In genomic region chr2:216688731-216689360, GRCh38 we compare ENCODE assay signal across 15 cellular contexts. TPM values are rescaled to one million over a fixed set of nuclear protein-coding genes. Genes with fewer than 3 reads are reported as not detected.
DNase-seq lines count a peak whose midpoint lies in the region; ATAC-seq and TF ChIP-seq lines count a peak whose summit lies in the region.
"Had no signal": no experiment of that assay in that cellular context is flagged by ENCODE, and none has a peak within 500 bp of the region (broad histone marks: within the 10 kb centered on the region; RNA-seq: fewer than 3 reads in every experiment).

No MANE protein-coding gene starts in this region.

- H3K4me3 ChIP-seq in endocrine pancreas (ENCODE audit: control insufficient read depth, insufficient read depth, low read length): no peak overlapping the region
- H3K4me3 ChIP-seq in mesendoderm (ENCODE audit: low read length): no peak overlapping the region
- H3K4me3 ChIP-seq in tibial nerve: peak overlapping the region in 1 of 4 donors; percentile 69
- H3K4me3 ChIP-seq: K562, right lobe of liver had no signal

- no peak overlapping the region for H3K4ac ChIP-seq in mesendoderm (ENCODE audit: low read depth, low read length)

- no peaks in the 10 kb centered on the region for H3K79me2 ChIP-seq in mesendoderm (ENCODE audit: control insufficient read depth, insufficient read depth, low read length)

- TF ChIP-seq POLR2A in tibial nerve (IDR thresholded peaks at IDR 0.05): no peak

- no peak overlapping the region for H3K27ac Mint-ChIP-seq in activated T-helper 1 cell treated with anti-CD3 and anti-CD28 coated beads, Interleukin-12 subunit alpha, Interleukin-12 subunit beta, Interleukin-2, Interleukin-4 antibody, amounts not matched to agents 30 ng/mL and 10 ng/mL and 1 ng/mL, durations not matched to agents 14 hours and 24 hours and 36 hours
- H3K27ac Mint-ChIP-seq: activated T-helper 17 cell treated with anti-CD3 and anti-CD28 coated beads, Interleukin-2, amount 50 U/mL, for 72 hours; T-cell had no signal

- H2AK5ac ChIP-seq in mesendoderm (ENCODE audit: low read length): no peak overlapping the region

- H3K9me3 ChIP-seq in endocrine pancreas (ENCODE audit: control insufficient read depth, low read length) (no peaks in the 10 kb centered on the region), tibial nerve (no peaks in the 10 kb centered on the region)
- H3K9me3 ChIP-seq: right lobe of liver had no signal

- no peaks in the 10 kb centered on the region for H3K79me1 ChIP-seq in mesendoderm (ENCODE audit: low read length)

- H3K27me3 Mint-ChIP-seq in activated T-helper 1 cell treated with anti-CD3 and anti-CD28 coated beads, Interleukin-12 subunit alpha, Interleukin-12 subunit beta, Interleukin-2, Interleukin-4 antibody, amounts not matched to agents 30 ng/mL and 10 ng/mL and 1 ng/mL, durations not matched to agents 14 hours and 24 hours and 36 hours (ENCODE audit: insufficient read depth): peaks cover 43% of the 10 kb centered on the region

- no peak for TF ChIP-seq EP300 in tibial nerve (IDR thresholded peaks at IDR 0.05)

- H3K36me3 ChIP-seq in endocrine pancreas (ENCODE audit: control insufficient read depth, insufficient read depth, low read length) (no peaks in the 10 kb centered on the region), mesendoderm (ENCODE audit: control insufficient read depth, insufficient read depth, low read length) (no peaks in the 10 kb centered on the region), tibial nerve (peaks cover 0 to 10% (median 0%) of the 10 kb centered on the region in 3 donors)
- H3K36me3 ChIP-seq: right lobe of liver had no signal

- TF ChIP-seq CTCF in tibial nerve (IDR thresholded peaks at IDR 0.05): no peak

- no peak for ATAC-seq in HG02884 (IDR thresholded peaks at IDR 0.05; ENCODE audit: unreplicated experiment)
- ATAC-seq: activated T-helper 17 cell treated with anti-CD3 and anti-CD28 coated beads, Interleukin-2, amount 50 U/mL, for 72 hours; K562; right lobe of liver; T-cell had no signal

- no peak overlapping the region for H3K18ac ChIP-seq in mesendoderm (ENCODE audit: low read length)

- H3K36me3 Mint-ChIP-seq in activated T-helper 1 cell treated with anti-CD3 and anti-CD28 coated beads, Interleukin-12 subunit alpha, Interleukin-12 subunit beta, Interleukin-2, Interleukin-4 antibody, amounts not matched to agents 30 ng/mL and 10 ng/mL and 1 ng/mL, durations not matched to agents 14 hours and 24 hours and 36 hours (ENCODE audit: low read depth): no peaks in the 10 kb centered on the region
- H3K36me3 Mint-ChIP-seq: T-cell had no signal

- H3K4me2 ChIP-seq in mesendoderm (ENCODE audit: low read length): no peak overlapping the region

- no peaks in the 10 kb centered on the region for H3K9me3 Mint-ChIP-seq in activated T-helper 1 cell treated with anti-CD3 and anti-CD28 coated beads, Interleukin-12 subunit alpha, Interleukin-12 subunit beta, Interleukin-2, Interleukin-4 antibody, amounts not matched to agents 30 ng/mL and 10 ng/mL and 1 ng/mL, durations not matched to agents 14 hours and 24 hours and 36 hours
- H3K9me3 Mint-ChIP-seq: activated T-helper 17 cell treated with anti-CD3 and anti-CD28 coated beads, Interleukin-2, amount 50 U/mL, for 72 hours; T-cell had no signal

- H3K23ac ChIP-seq in mesendoderm (ENCODE audit: low read length): no peak overlapping the region

- peaks cover under 1% of the 10 kb centered on the region for H3K4me1 ChIP-seq in endocrine pancreas (ENCODE audit: control insufficient read depth, insufficient read depth, low read length)
- peaks cover 7% of the 10 kb centered on the region for H3K4me1 ChIP-seq in mesendoderm (ENCODE audit: control insufficient read depth, low read depth, low read length)
- H3K4me1 ChIP-seq in tibial nerve: peaks cover 0 to 91% (median 33%) of the 10 kb centered on the region in 4 donors

- H3K27ac ChIP-seq in mesendoderm (ENCODE audit: low read depth, low read length) (no peak overlapping the region), tibial nerve (peak overlapping the region in 3 of 4 donors; percentile 80 to 96 (median 91))
- H3K27ac ChIP-seq: 22Rv1, right lobe of liver had no signal

- DNase-seq in DMS 273 (lab: John Stamatoyannopoulos, UW; ENCODE audit: unreplicated experiment): peak; percentile 49
- DNase-seq in DMS 273 treated with DMSO at 0.1 percent for 48 hours (lab: John Stamatoyannopoulos, UW): no peak
- peak; percentile 57 for DNase-seq in mesendoderm
- no peak for DNase-seq in tibial nerve (ENCODE audit: low spot score in 2 of 2)
- no peak for DNase-seq in foreskin melanocyte
- no peak for DNase-seq in activated T-helper 1 cell treated with anti-CD3 and anti-CD28 coated beads, Interleukin-12 subunit alpha, Interleukin-12 subunit beta, Interleukin-2, Interleukin-4 antibody, amounts not matched to agents 30 ng/mL and 10 ng/mL and 1 ng/mL, durations not matched to agents 14 hours and 24 hours and 36 hours (ENCODE audit: low spot score)
- DNase-seq: activated CD4-positive, alpha-beta T cell treated with anti-CD3 and anti-CD28 coated beads for 48 hours; COR-L47; T-cell had no signal

- H4K8ac ChIP-seq in mesendoderm (ENCODE audit: low read depth, low read length): no peak overlapping the region

- intact Hi-C loops in activated T-helper 1 cell treated with anti-CD3 and anti-CD28 coated beads, Interleukin-12 subunit alpha, Interleukin-12 subunit beta, Interleukin-2, Interleukin-4 antibody, amounts not matched to agents 30 ng/mL and 10 ng/mL and 1 ng/mL, durations not matched to agents 14 hours and 24 hours and 36 hours (cut with micrococcal nuclease): no loop called here

- H3K4me3 Mint-ChIP-seq in activated T-helper 1 cell treated with anti-CD3 and anti-CD28 coated beads, Interleukin-12 subunit alpha, Interleukin-12 subunit beta, Interleukin-2, Interleukin-4 antibody, amounts not matched to agents 30 ng/mL and 10 ng/mL and 1 ng/mL, durations not matched to agents 14 hours and 24 hours and 36 hours: no peak overlapping the region
- H3K4me3 Mint-ChIP-seq: activated T-helper 17 cell treated with anti-CD3 and anti-CD28 coated beads, Interleukin-2, amount 50 U/mL, for 72 hours; T-cell had no signal

- peaks cover 23% of the 10 kb centered on the region for H3K4me1 Mint-ChIP-seq in activated T-helper 1 cell treated with anti-CD3 and anti-CD28 coated beads, Interleukin-12 subunit alpha, Interleukin-12 subunit beta, Interleukin-2, Interleukin-4 antibody, amounts not matched to agents 30 ng/mL and 10 ng/mL and 1 ng/mL, durations not matched to agents 14 hours and 24 hours and 36 hours (ENCODE audit: low read depth)

- no peak overlapping the region for H3K56ac ChIP-seq in mesendoderm (ENCODE audit: low read length)

- WGBS in mesendoderm (ENCODE audit: extremely low coverage, insufficient coverage, low lambda C conversion rate): no CpG with 5 or more reads among the region's 9 CpGs
- WGBS in tibial nerve, 2 donors: 43 to 54% methylated on average over 9 of the region's 9 CpGs

- no peaks in the 10 kb centered on the region for H3K27me3 ChIP-seq in endocrine pancreas (ENCODE audit: control insufficient read depth, insufficient read depth, low read length)
- peaks cover 5% of the 10 kb centered on the region for H3K27me3 ChIP-seq in mesendoderm (ENCODE audit: insufficient read depth, low read length, poor library complexity)
- H3K27me3 ChIP-seq in tibial nerve: no peaks in the 10 kb centered on the region

- no peak overlapping the region for H4K5ac ChIP-seq in mesendoderm (ENCODE audit: low read length)

- H2BK5ac ChIP-seq in mesendoderm (ENCODE audit: low read length): no peak overlapping the region

- H2BK120ac ChIP-seq in mesendoderm (ENCODE audit: low read depth, low read length): no peak overlapping the region

- no peak overlapping the region for H2BK15ac ChIP-seq in mesendoderm (replicated peaks; ENCODE audit: low read depth)

- H3K9ac ChIP-seq in endocrine pancreas (ENCODE audit: control insufficient read depth, insufficient read depth, low read length): peak overlapping the region; percentile 10
- no peak overlapping the region for H3K9ac ChIP-seq in mesendoderm (ENCODE audit: low read length)

RNA-seq across cellular contexts. Expression of gene IGFBP5, which starts 6.5 kb away (rescaled TPM):
- polyA plus RNA-seq in mesendoderm (2013, experiment 1 of 2): 0.35 TPM
- polyA plus RNA-seq in mesendoderm (2013, experiment 2 of 2): 0.32 TPM
- 1,000 to 10,000 TPM in 2 of 4 donors, 100 to 1,000 TPM in 2; 178 to 1,859 (median 1,369) TPM for total RNA-seq in tibial nerve
- not detected in 2 replicates for total RNA-seq in activated T-helper 1 cell treated with anti-CD3 and anti-CD28 coated beads, Interleukin-12 subunit alpha, Interleukin-12 subunit beta, Interleukin-2, Interleukin-4 antibody, amounts not matched to agents 30 ng/mL and 10 ng/mL and 1 ng/mL, durations not matched to agents 14 hours and 24 hours and 36 hours
- total RNA-seq: activated T-helper 17 cell treated with anti-CD3 and anti-CD28 coated beads, Interleukin-2, amount 50 U/mL, for 72 hours had no signal

RNA-seq across cellular contexts. Expression of gene IGFBP2, which starts 55.6 kb away (rescaled TPM):
- polyA plus RNA-seq in mesendoderm (2013, experiment 1 of 2): 158 TPM
- polyA plus RNA-seq in mesendoderm (2013, experiment 2 of 2): 159 TPM
- total RNA-seq in tibial nerve: 100 to 1,000 TPM; 125 to 337 (median 157) TPM
- total RNA-seq in activated T-helper 1 cell treated with anti-CD3 and anti-CD28 coated beads, Interleukin-12 subunit alpha, Interleukin-12 subunit beta, Interleukin-2, Interleukin-4 antibody, amounts not matched to agents 30 ng/mL and 10 ng/mL and 1 ng/mL, durations not matched to agents 14 hours and 24 hours and 36 hours: 11.1 and 12.3 TPM in 2 replicates
- polyA plus RNA-seq: K562 had no signal

Comparison
In these comparisons a context has a peak if more than half of its experiments do, and no peak if none do; other contexts are left out.
1. DNase-seq: peak in DMS 273 (single experiment) and mesendoderm (single experiment); none in DMS 273 treated with DMSO at 0.1 percent for 48 hours (single experiment), tibial nerve (0 of 2), foreskin melanocyte (single experiment) and activated T-helper 1 cell treated with anti-CD3 and anti-CD28 coated beads, Interleukin-12 subunit alpha, Interleukin-12 subunit beta, Interleukin-2, Interleukin-4 antibody, amounts not matched to agents 30 ng/mL and 10 ng/mL and 1 ng/mL, durations not matched to agents 14 hours and 24 hours and 36 hours (single experiment).
2. RNA of gene IGFBP5, which starts 6.5 kb away (total RNA-seq): 178 to 1,859 TPM in tibial nerve; not detected in activated T-helper 1 cell treated with anti-CD3 and anti-CD28 coated beads, Interleukin-12 subunit alpha, Interleukin-12 subunit beta, Interleukin-2, Interleukin-4 antibody, amounts not matched to agents 30 ng/mL and 10 ng/mL and 1 ng/mL, durations not matched to agents 14 hours and 24 hours and 36 hours; every median in the first group is over 100 times any median in the second.